22 cellular contexts compared by ENCODE assay signal in the genomic region with DNA sequence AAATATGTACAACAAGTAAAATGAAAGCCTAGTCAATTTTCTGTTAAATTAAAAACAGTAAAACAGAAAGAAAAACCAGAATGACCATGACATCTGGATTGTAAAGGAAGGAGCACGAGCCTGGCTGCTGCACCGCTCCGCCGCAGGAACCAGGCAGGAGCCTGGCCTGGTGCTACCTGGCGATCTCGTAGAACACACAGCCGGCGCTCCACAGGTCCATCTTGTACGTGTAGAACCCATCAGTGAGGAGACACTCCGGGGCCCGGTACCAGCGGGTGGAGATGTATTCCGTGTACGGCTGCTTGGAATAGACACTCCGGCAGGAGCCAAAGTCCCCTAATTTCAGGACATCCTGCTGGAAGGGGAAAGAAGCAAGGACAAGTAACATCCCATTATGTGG. TPM values are rescaled to one million over a fixed set of nuclear protein-coding genes. Genes with fewer than 3 reads are reported as not detected.
DNase-seq lines count a peak whose midpoint lies in the region; ATAC-seq, FAIRE-seq and TF ChIP-seq lines count a peak whose summit lies in the region.
"Had no signal": no experiment of that assay in that cellular context is flagged by ENCODE, and none has a peak within 500 bp of the region (broad histone marks: within the 10 kb centered on the region; RNA-seq: fewer than 3 reads in every experiment).

No MANE protein-coding gene starts in this region.

- no peaks in the 10 kb centered on the region for H3K36me3 ChIP-seq in kidney (ENCODE audit: control insufficient read depth in 1 of 2, insufficient read depth in 2 of 2, low read length in 2 of 2)
- H3K36me3 ChIP-seq in effector memory CD4-positive, alpha-beta T cell (ENCODE audit: control insufficient read depth, insufficient read depth, low read length) = no peaks in the 10 kb centered on the region
- H3K36me3 ChIP-seq: BLaER1 treated with 17β-estradiol and CSF1 and Interleukin-3, amounts not matched to agents 10 nM and 100 nM had no signal

- no peak for TF ChIP-seq CTCF in kidney (IDR thresholded peaks at IDR 0.05; ENCODE audit: borderline replicate concordance, extremely low read depth, insufficient read depth)

- intact Hi-C loops in kidney (cut with DNase I) = no loop called here
- intact Hi-C loops in posterior vena cava (cut with DNase I) = no loop called here

- no peak for ATAC-seq in HG03469 (IDR thresholded peaks at IDR 0.05; ENCODE audit: unreplicated experiment)
- ATAC-seq: A549, GM12878 had no signal

- DNase-seq in kidney (peak; percentile 51), posterior vena cava (ENCODE audit: low spot score) (peak; percentile 72), 8988T (no peak)
- DNase-seq in effector memory CD4-positive, alpha-beta T cell = no peak
- DNase-seq: AML-193; CD4-positive, alpha-beta T cell; CD8-positive, alpha-beta memory T cell; COR-L47; DMS 273 treated with DMSO at 0.1 percent for 48 hours; DMS153; DMS53; DMS79; DND-41; EL; GDM1 had no signal

- H3K4me1 ChIP-seq in kidney (ENCODE audit: control insufficient read depth in 1 of 2, insufficient read depth in 1 of 2, low read depth in 1 of 2, low read length in 2 of 2) = peaks cover 0 to 3% of the 10 kb centered on the region in 2 donors
- no peaks in the 10 kb centered on the region for H3K4me1 ChIP-seq in effector memory CD4-positive, alpha-beta T cell (ENCODE audit: control insufficient read depth, insufficient read depth, low read length, poor library complexity, severe bottlenecking)
- H3K4me1 ChIP-seq: BLaER1 treated with 17β-estradiol and CSF1 and Interleukin-3, amounts not matched to agents 10 nM and 100 nM had no signal

- no peak overlapping the region for H3K4me3 ChIP-seq in kidney (ENCODE audit: low read length in 2 of 2)
- no peak overlapping the region for H3K4me3 ChIP-seq in effector memory CD4-positive, alpha-beta T cell (ENCODE audit: insufficient read depth, low read depth, low read length, poor library complexity, severe bottlenecking)
- H3K4me3 ChIP-seq: A549; BLaER1 treated with 17β-estradiol and CSF1 and Interleukin-3, amounts not matched to agents 10 nM and 100 nM; GM12878 had no signal

- FAIRE-seq in kidney (lab: Jason Lieb, UNC) = no peak
- FAIRE-seq: A549, GM12878, GM12892, GM18507 had no signal

- H3K27ac ChIP-seq in kidney (ENCODE audit: low read depth in 2 of 2, low read length in 2 of 2) = no peak overlapping the region
- no peak overlapping the region for H3K27ac ChIP-seq in effector memory CD4-positive, alpha-beta T cell (ENCODE audit: insufficient read depth, low read length, poor library complexity, severe bottlenecking)
- H3K27ac ChIP-seq: A549; BLaER1 treated with 17β-estradiol and CSF1 and Interleukin-3, amounts not matched to agents 10 nM and 100 nM; C4-2B had no signal

- no peaks in the 10 kb centered on the region for H3K27me3 ChIP-seq in effector memory CD4-positive, alpha-beta T cell (replicated peaks; ENCODE audit: control insufficient read depth, insufficient read depth, low read length, poor library complexity, severe bottlenecking)
- H3K27me3 ChIP-seq: BLaER1 treated with 17β-estradiol and CSF1 and Interleukin-3, amounts not matched to agents 10 nM and 100 nM had no signal

- no peaks in the 10 kb centered on the region for H3K9me3 ChIP-seq in kidney (ENCODE audit: control insufficient read depth in 1 of 2, low read length in 2 of 2)
- H3K9me3 ChIP-seq in effector memory CD4-positive, alpha-beta T cell (ENCODE audit: control insufficient read depth, low read length) = no peaks in the 10 kb centered on the region
- H3K9me3 ChIP-seq: A549; BLaER1 treated with 17β-estradiol and CSF1 and Interleukin-3, amounts not matched to agents 10 nM and 100 nM had no signal

- H3K9ac ChIP-seq in kidney (ENCODE audit: low read length in 2 of 2) = no peak overlapping the region
- H3K9ac ChIP-seq: BLaER1 treated with 17β-estradiol and CSF1 and Interleukin-3, amounts not matched to agents 10 nM and 100 nM had no signal

RNA-seq across cellular contexts. Expression of a gene that starts 54.3 kb away (rescaled TPM):
- total RNA-seq in kidney (32.7 TPM), posterior vena cava (10 to 100 TPM in 1 of 2 donors, 1 to 10 TPM in 1; 8.4 to 10.0 TPM)
- 20.4 TPM for polyA plus RNA-seq in kidney (ENCODE audit: insufficient read depth, low read depth, low replicate concordance)

Comparison
In these comparisons a context has a peak if more than half of its experiments do, and no peak if none do; other contexts are left out.
1. DNase-seq: peak in kidney (single experiment) and posterior vena cava (single experiment); none in effector memory CD4-positive, alpha-beta T cell (0 of 3) and 8988T (single experiment).